1 cellular context compared by ENCODE assay signal in the genomic region with DNA sequence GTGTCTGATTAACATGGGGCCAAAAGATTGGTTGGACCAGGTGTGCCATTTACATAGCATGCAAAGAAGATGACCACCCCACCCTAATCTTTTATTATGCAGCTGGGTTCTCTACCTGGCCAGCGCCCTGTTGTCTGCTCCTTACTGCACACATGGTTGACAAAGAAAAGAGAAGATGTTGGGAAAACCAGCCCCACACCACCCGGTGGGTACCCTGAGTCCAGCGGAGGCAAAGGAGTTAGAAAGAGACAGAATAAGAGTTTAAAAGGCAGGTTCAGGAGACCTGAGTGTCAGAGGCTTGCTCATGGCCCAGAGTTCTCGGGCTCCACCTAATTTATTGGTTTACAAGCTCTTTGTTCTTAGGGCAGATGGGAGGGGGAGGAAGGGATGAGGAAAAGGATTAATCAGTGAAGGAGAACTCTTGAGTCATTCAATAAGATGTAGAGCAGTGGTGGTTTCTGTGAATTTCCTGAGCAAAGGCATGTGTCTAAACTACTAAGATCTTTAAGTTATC.
TF ChIP-seq lines count a peak whose summit lies in the region.

No MANE protein-coding gene starts in this region.

TF ChIP-seq in H1, 55 proteins besides CTCF, POLR2A, EP300 and RAD21:
- TF ChIP-seq YY1 (IDR thresholded peaks at IDR 0.05; ENCODE audit: low read depth, low read length) (no peak), RNF2 (IDR thresholded peaks at IDR 0.05; ENCODE audit: borderline replicate concordance, low read depth, low read length, missing control alignments, poor library complexity, severe bottlenecking) (no peak), MAX (IDR thresholded peaks at IDR 0.05) (no peak), ATF3 (IDR thresholded peaks at IDR 0.05; ENCODE audit: insufficient read depth, low read depth, low read length) (no peak), EZH2 (IDR thresholded peaks at IDR 0.05; ENCODE audit: low read depth, low read length, severe bottlenecking) (no peak), HDAC2 (IDR thresholded peaks at IDR 0.05; ENCODE audit: borderline replicate concordance in 1 of 2, low read depth in 2 of 2, low read length in 2 of 2) (no peak), BRCA1 (IDR thresholded peaks at IDR 0.05; ENCODE audit: low read depth, low read length) (no peak), KDM1A (IDR thresholded peaks at IDR 0.05; ENCODE audit: borderline replicate concordance, low read length) (no peak), TCF12 (IDR thresholded peaks at IDR 0.05; ENCODE audit: low read depth, low read length) (no peak), JUND (IDR thresholded peaks at IDR 0.05; ENCODE audit: low read length) (no peak), E2F6 (IDR thresholded peaks at IDR 0.05) (no peak), CTBP2 (IDR thresholded peaks at IDR 0.05; ENCODE audit: borderline replicate concordance, insufficient read depth, insufficient read length, low read length) (no peak), PHF8 (conservative IDR thresholded peaks at IDR 0.05; ENCODE audit: low read depth, low read length) (no peak), SP2 (IDR thresholded peaks at IDR 0.05; ENCODE audit: low read length) (no peak), CHD1 (IDR thresholded peaks at IDR 0.05; ENCODE audit: low read depth, low read length) (no peak), BACH1 (IDR thresholded peaks at IDR 0.05; ENCODE audit: low read length) (no peak), CHD2 (IDR thresholded peaks at IDR 0.05; ENCODE audit: low read length) (no peak), KDM5A (IDR thresholded peaks at IDR 0.05; ENCODE audit: low read length) (no peak), CBX8 (IDR thresholded peaks at IDR 0.05; ENCODE audit: borderline replicate concordance, low read depth, low read length) (no peak)
